8 cellular contexts compared by ENCODE assay signal in the genomic region with DNA sequence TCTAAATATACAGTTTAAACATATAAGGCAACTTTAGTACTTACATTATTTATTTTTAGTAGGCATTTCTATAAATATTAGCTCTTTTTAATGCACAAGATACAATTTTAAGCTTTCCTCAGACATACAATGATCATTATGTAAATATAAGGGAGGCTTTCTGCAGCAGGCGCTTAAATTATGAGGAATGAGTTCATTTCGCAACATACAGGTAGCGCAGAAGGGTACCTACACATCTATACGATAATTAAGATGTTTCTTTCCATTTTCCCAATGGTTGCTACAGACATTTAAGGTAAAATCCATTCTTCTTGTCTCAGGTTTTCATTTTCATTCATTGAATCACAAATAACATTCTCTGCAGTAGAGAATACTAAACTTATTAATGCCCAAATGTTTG. TPM values are rescaled to one million over a fixed set of nuclear protein-coding genes. Genes with fewer than 3 reads are reported as not detected.
DNase-seq lines count a peak whose midpoint lies in the region; ATAC-seq, FAIRE-seq and TF ChIP-seq lines count a peak whose summit lies in the region.

No MANE protein-coding gene starts in this region.

- H2AFZ ChIP-seq in KMS-11 (ENCODE audit: low read depth), result peak overlapping the region; percentile 17; the same call in 1 of the 2 replicates

- H3K27me3 Mint-ChIP-seq in naive thymus-derived CD4-positive, alpha-beta T cell, result no peaks in the 10 kb centered on the region

- H3K4me1 Mint-ChIP-seq in naive thymus-derived CD4-positive, alpha-beta T cell, result peaks cover 19 to 55% (median 42%) of the 10 kb centered on the region in 7 donors

- no peak for FAIRE-seq in GM12892 (lab: Jason Lieb, UNC)

- peak overlapping the region in 9 of 11 experiments; percentile 24 to 92 (median 84); a peak in 11 of 22 replicates for H3K27ac ChIP-seq in BLaER1 treated with 17β-estradiol and CSF1 and Interleukin-3, amounts not matched to agents 10 nM and 100 nM
- peak overlapping the region; percentile 95; the same call in 1 of the 2 replicates for H3K27ac ChIP-seq in KMS-11
- peak overlapping the region; percentile 5 for H3K27ac ChIP-seq in caudate nucleus (ENCODE audit: low read depth, low read length)
- H3K27ac ChIP-seq in naive thymus-derived CD4-positive, alpha-beta T cell (ENCODE audit: low read depth, low read length), result no peak overlapping the region

- DNase-seq in caudate nucleus (lab: John Stamatoyannopoulos, UW), result no peak
- no peak for DNase-seq in naive thymus-derived CD4-positive, alpha-beta T cell
- no peak for DNase-seq in GM12892 (ENCODE audit: insufficient read length)
- no peak for DNase-seq in hepatic stellate cell (ENCODE audit: low spot score)
- no peak for DNase-seq in EL

- H3K4me3 Mint-ChIP-seq in naive thymus-derived CD4-positive, alpha-beta T cell, result peak overlapping the region; percentile 40 to 99 (median 94)

- H3K9ac ChIP-seq in BLaER1 treated with 17β-estradiol and CSF1 and Interleukin-3, amounts not matched to agents 10 nM and 100 nM, result peak overlapping the region; percentile 28 to 94 (median 87); a peak in 16 of 22 replicates
- H3K9ac ChIP-seq in KMS-11, result no peak overlapping the region; the same call in 1 of the 2 replicates

- H3K36me3 ChIP-seq in BLaER1 treated with 17β-estradiol and CSF1 and Interleukin-3, amounts not matched to agents 10 nM and 100 nM, result peaks cover 0 to 21% (median 3%) of the 10 kb centered on the region in 11 experiments; a peak in 12 of 22 replicates
- H3K36me3 ChIP-seq in KMS-11 (ENCODE audit: insufficient read depth), result no peaks in the 10 kb centered on the region
- H3K36me3 ChIP-seq in naive thymus-derived CD4-positive, alpha-beta T cell (ENCODE audit: control insufficient read depth in 2 of 3, insufficient read depth in 3 of 3, low read length in 3 of 3), result peaks cover 0 to 7% (median 2%) of the 10 kb centered on the region in 3 experiments

- peaks cover 0 to 13% (median 3%) of the 10 kb centered on the region in 5 donors for H3K36me3 Mint-ChIP-seq in naive thymus-derived CD4-positive, alpha-beta T cell

- intact Hi-C loops in naive thymus-derived CD4-positive, alpha-beta T cell (cut with micrococcal nuclease), result loop anchor here (2.0 to 10.0 kb wide), 8 partner anchors 371 to 1444 kb away; a partner anchor contains a TSS

- peaks cover 13 to 33% (median 27%) of the 10 kb centered on the region in 10 experiments for H3K4me1 ChIP-seq in BLaER1 treated with 17β-estradiol and CSF1 and Interleukin-3, amounts not matched to agents 10 nM and 100 nM
- peaks cover 32% of the 10 kb centered on the region for H3K4me1 ChIP-seq in KMS-11 (ENCODE audit: low read depth, poor library complexity, severe bottlenecking)
- peaks cover 15 to 18% of the 10 kb centered on the region in 2 donors for H3K4me1 ChIP-seq in naive thymus-derived CD4-positive, alpha-beta T cell (ENCODE audit: control insufficient read depth in 2 of 2, insufficient read depth in 2 of 2, low read length in 2 of 2)

- POLR2A ChIA-PET in naive thymus-derived CD4-positive, alpha-beta T cell (lab: Charles Lee), result interaction anchor here (0.9 to 2.8 kb wide), 3 partner anchors 11 to 592 kb away, joined by 3 to 77 read pairs (median 20); a partner anchor contains a TSS

- H3K9me3 Mint-ChIP-seq in naive thymus-derived CD4-positive, alpha-beta T cell, result peaks cover 0 to 6% (median 0%) of the 10 kb centered on the region in 11 donors

- H3K9me3 ChIP-seq in BLaER1 treated with 17β-estradiol and CSF1 and Interleukin-3, amounts not matched to agents 10 nM and 100 nM (replicated peaks in 1 of 11), result no peaks in the 10 kb centered on the region
- no peaks in the 10 kb centered on the region for H3K9me3 ChIP-seq in naive thymus-derived CD4-positive, alpha-beta T cell (ENCODE audit: control insufficient read depth in 2 of 3, low read length in 3 of 3)

- no peaks in the 10 kb centered on the region for H4K20me1 ChIP-seq in BLaER1 treated with 17β-estradiol and CSF1 and Interleukin-3, amounts not matched to agents 10 nM and 100 nM
- H4K20me1 ChIP-seq in KMS-11 (ENCODE audit: insufficient read depth), result no peaks in the 10 kb centered on the region

- peak overlapping the region in 5 of 9 donors; percentile 97 to 99 (median 98) for H3K27ac Mint-ChIP-seq in naive thymus-derived CD4-positive, alpha-beta T cell

- TF ChIP-seq POLR2A in GM12892 (IDR thresholded peaks at IDR 0.05; ENCODE audit: low read depth, low read length), result no peak

- peaks cover 17% of the 10 kb centered on the region; the same call in 1 of the 2 replicates for H3K79me2 ChIP-seq in KMS-11 (ENCODE audit: insufficient read depth, low read depth)

- peak overlapping the region; percentile 70 to 83 (median 75); a peak in 18 of 20 replicates for H3K4me3 ChIP-seq in BLaER1 treated with 17β-estradiol and CSF1 and Interleukin-3, amounts not matched to agents 10 nM and 100 nM
- H3K4me3 ChIP-seq in KMS-11 (IDR thresholded peaks at IDR 0.05; ENCODE audit: insufficient read depth, low read depth, low read length), result no peak overlapping the region
- peak overlapping the region; percentile 36 for H3K4me3 ChIP-seq in naive thymus-derived CD4-positive, alpha-beta T cell (ENCODE audit: low read length)

- no peak for ATAC-seq in naive thymus-derived CD4-positive, alpha-beta T cell
- no peak for ATAC-seq in HG02610 (IDR thresholded peaks at IDR 0.05; ENCODE audit: unreplicated experiment)

- no peak for TF ChIP-seq CTCF in KMS-11 (conservative IDR thresholded peaks at IDR 0.05; ENCODE audit: low read depth, low read length)

- CTCF ChIA-PET in naive thymus-derived CD4-positive, alpha-beta T cell (lab: Charles Lee), result no interaction called here

- peak overlapping the region; percentile 72 to 96 (median 86); a peak in 21 of 22 replicates for H3K4me2 ChIP-seq in BLaER1 treated with 17β-estradiol and CSF1 and Interleukin-3, amounts not matched to agents 10 nM and 100 nM
- H3K4me2 ChIP-seq in KMS-11, result peak overlapping the region; percentile 90

- no peaks in the 10 kb centered on the region for H3K27me3 ChIP-seq in BLaER1 treated with 17β-estradiol and CSF1 and Interleukin-3, amounts not matched to agents 10 nM and 100 nM
- no peaks in the 10 kb centered on the region for H3K27me3 ChIP-seq in KMS-11 (ENCODE audit: insufficient read depth, low read depth)
- H3K27me3 ChIP-seq in naive thymus-derived CD4-positive, alpha-beta T cell (ENCODE audit: control insufficient read depth in 2 of 2, insufficient read depth in 2 of 2, low read length in 2 of 2), result no peaks in the 10 kb centered on the region

RNA-seq across cellular contexts. Expression of a gene that starts 1.2 kb away (rescaled TPM):
- 10 to 100 TPM; 10.2 to 24.7 (median 15.8) TPM for total RNA-seq in naive thymus-derived CD4-positive, alpha-beta T cell
- 10 to 100 TPM; 10.8 to 26.8 TPM for polyA plus RNA-seq in naive thymus-derived CD4-positive, alpha-beta T cell
- polyA plus RNA-seq in GM12892 (2012; ENCODE audit: missing spikeins), result 8.2 TPM

RNA-seq across cellular contexts. Expression of a gene that starts 49.3 kb away (rescaled TPM):
- total RNA-seq in naive thymus-derived CD4-positive, alpha-beta T cell, result 10 to 100 TPM in 3 of 5 experiments, 1 to 10 TPM in 2; 7.7 to 30.7 (median 15.3) TPM
- 10 to 100 TPM; 10.4 to 16.5 TPM for polyA plus RNA-seq in naive thymus-derived CD4-positive, alpha-beta T cell
- 31.1 TPM for polyA plus RNA-seq in GM12892 (2012; ENCODE audit: missing spikeins)

RNA-seq across cellular contexts. Expression of a gene that starts 50.0 kb away (rescaled TPM):
- total RNA-seq in naive thymus-derived CD4-positive, alpha-beta T cell, result 100 to 1,000 TPM in 1 of 5 experiments, 10 to 100 TPM in 4; 25.5 to 157 (median 26.8) TPM
- polyA plus RNA-seq in naive thymus-derived CD4-positive, alpha-beta T cell, result 10 to 100 TPM; 36.8 to 48.0 TPM
- 264 TPM for polyA plus RNA-seq in GM12892 (2012; ENCODE audit: missing spikeins)
